In the genomic region with DNA sequence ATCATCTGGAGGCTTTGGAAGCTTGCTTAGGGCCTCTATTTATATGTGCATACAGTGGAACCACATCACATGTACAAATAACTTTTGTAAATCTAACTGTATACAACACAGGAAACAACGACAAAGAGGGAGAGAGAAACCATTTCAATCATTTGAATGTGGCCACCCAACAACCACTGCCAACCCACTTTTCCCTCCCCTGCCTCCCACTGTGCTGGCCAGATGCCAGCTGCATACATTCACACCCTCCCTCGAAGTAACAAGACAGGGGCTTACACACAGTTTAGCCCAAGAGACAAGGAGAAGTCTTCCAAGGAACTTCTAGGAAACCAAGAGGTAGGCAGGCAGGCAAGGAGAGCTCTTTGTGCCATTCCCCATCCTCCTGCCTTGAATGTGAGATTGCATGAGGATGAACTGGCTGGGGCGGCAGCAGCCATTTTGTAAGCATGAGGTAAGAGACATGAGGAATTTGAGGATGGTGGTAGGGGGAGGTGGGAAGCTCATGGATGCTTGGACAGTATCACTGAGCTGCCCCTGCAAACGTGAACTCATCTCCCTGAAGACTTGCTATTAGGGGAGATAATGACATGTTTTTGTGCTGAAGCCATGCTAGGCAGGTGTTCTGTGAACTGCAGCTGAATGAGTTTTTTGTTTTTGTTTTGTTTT, we compare ENCODE assay signal across 18 cellular contexts. TPM values are rescaled to one million over a fixed set of nuclear protein-coding genes. Genes with fewer than 3 reads are reported as not detected.
"Had no signal": no experiment of that assay in that cellular context is flagged by ENCODE, and none has a peak within 500 bp of the region (broad histone marks: within the 10 kb centered on the region; RNA-seq: fewer than 3 reads in every experiment).

No MANE protein-coding gene starts in this region.

- H3K36me3 Mint-ChIP-seq: immature natural killer cell had no signal

- H3K4me3 ChIP-seq: prostate gland, tibial nerve had no signal

- DNase-seq: activated B cell treated with CpG ODN at 0.5 μM for 24 hours; activated CD4-positive, alpha-beta T cell treated with anti-CD3 and anti-CD28 coated beads, Interleukin-2, amount 10 ng/mL, durations not matched to agents 24 days and 14 days; activated CD8-positive, alpha-beta memory T cell treated with anti-CD3 and anti-CD28 coated beads, Interleukin-2, amount 50 U/mL, for 48 hours; activated gamma-delta T cell; activated T-cell treated with anti-CD3 and anti-CD28 coated beads, Interleukin-2, amount 50 U/mL, for 72 hours; anterior cingulate cortex; cerebellar nuclear complex; effector memory CD8-positive, alpha-beta T cell; foreskin keratinocyte; immature natural killer cell; small intestine; stimulated activated CD4-positive, alpha-beta T cell treated with anti-CD3 and anti-CD28 coated beads, Interleukin-4, amount 100 ng/mL, for 24 hours; stimulated activated naive CD4-positive, alpha-beta T cell; T-helper 2 cell had no signal

- H3K9me3 Mint-ChIP-seq: activated CD4-positive, alpha-beta T cell treated with anti-CD3 and anti-CD28 coated beads, Interleukin-2, amount 10 ng/mL, durations not matched to agents 24 days and 14 days; activated T-cell treated with anti-CD3 and anti-CD28 coated beads, Interleukin-2, amount 50 U/mL, for 72 hours; dendritic cell treated with granulocyte-macrophage colony-stimulating factor and Interleukin-4, amounts not matched to agents 40 ng/mL and 50 ng/mL, for 4 days; immature natural killer cell had no signal

- H3K4me1 ChIP-seq: foreskin keratinocyte had no signal

- H3K27me3 Mint-ChIP-seq: activated CD4-positive, alpha-beta T cell treated with anti-CD3 and anti-CD28 coated beads, Interleukin-2, amount 10 ng/mL, durations not matched to agents 24 days and 14 days had no signal

- H3K4me1 Mint-ChIP-seq: activated B cell treated with CpG ODN at 0.5 μM for 24 hours had no signal

- H3K27ac ChIP-seq: foreskin keratinocyte, prostate gland had no signal

- H3K9me3 ChIP-seq: prostate gland had no signal

- H3K36me3 ChIP-seq: prostate gland, tibial nerve had no signal

- H3K4me3 Mint-ChIP-seq: activated B cell treated with CpG ODN at 0.5 μM for 24 hours; activated CD4-positive, alpha-beta T cell treated with anti-CD3 and anti-CD28 coated beads, Interleukin-2, amount 10 ng/mL, durations not matched to agents 24 days and 14 days; activated T-cell treated with anti-CD3 and anti-CD28 coated beads, Interleukin-2, amount 50 U/mL, for 72 hours; dendritic cell treated with granulocyte-macrophage colony-stimulating factor and Interleukin-4, amounts not matched to agents 40 ng/mL and 50 ng/mL, for 4 days; effector memory CD8-positive, alpha-beta T cell; immature natural killer cell had no signal

- H3K27ac Mint-ChIP-seq: activated B cell treated with CpG ODN at 0.5 μM for 24 hours; activated CD4-positive, alpha-beta T cell treated with anti-CD3 and anti-CD28 coated beads, Interleukin-2, amount 10 ng/mL, durations not matched to agents 24 days and 14 days; activated T-cell treated with anti-CD3 and anti-CD28 coated beads, Interleukin-2, amount 50 U/mL, for 72 hours; dendritic cell treated with granulocyte-macrophage colony-stimulating factor and Interleukin-4, amounts not matched to agents 40 ng/mL and 50 ng/mL, for 4 days; effector memory CD8-positive, alpha-beta T cell; immature natural killer cell had no signal

RNA-seq across cellular contexts. Expression of a gene that starts 18.2 kb away (rescaled TPM):
- total RNA-seq: activated B cell treated with CpG ODN at 0.5 μM for 24 hours, foreskin keratinocyte, osteoblast had no signal
- polyA plus RNA-seq: foreskin keratinocyte, immature natural killer cell had no signal
